Comparison of ENCODE assay signal across 8 cellular contexts in genomic region chr18:50507120-50507590, GRCh38. TPM values are rescaled to one million over a fixed set of nuclear protein-coding genes. Genes with fewer than 3 reads are reported as not detected.
DNase-seq lines count a peak whose midpoint lies in the region; ATAC-seq and TF ChIP-seq lines count a peak whose summit lies in the region.

No MANE protein-coding gene starts in this region.

- DNase-seq in AG09309 (ENCODE audit: low read depth) = no peak
- no peak for DNase-seq in HFFc6
- DNase-seq in Peyer's patch = peak in 1 of 3 donors; percentile 55
- DNase-seq in foreskin keratinocyte = peak in 1 of 2 donors; percentile 28
- DNase-seq in progenitor cell of endocrine pancreas (ENCODE audit: low spot score, unreplicated experiment) = peak; percentile 41
- DNase-seq in effector memory CD4-positive, alpha-beta T cell = no peak
- no peak for DNase-seq in CD14-positive monocyte (ENCODE audit: low spot score)

- peaks cover 2% of the 10 kb centered on the region; the same call in 1 of the 2 replicates for H3K27me3 Mint-ChIP-seq in HFFc6 (ENCODE audit: insufficient read depth)
- H3K27me3 Mint-ChIP-seq in progenitor cell of endocrine pancreas = peaks cover 3% of the 10 kb centered on the region
- peaks cover 0 to 6% (median 5%) of the 10 kb centered on the region in 3 donors for H3K27me3 Mint-ChIP-seq in CD14-positive monocyte (ENCODE audit: low read depth in 3 of 3)

- H3K27ac Mint-ChIP-seq in HFFc6 (no peak overlapping the region), progenitor cell of endocrine pancreas (peak overlapping the region; percentile 7), CD14-positive monocyte (no peak overlapping the region)

- H3K27me3 ChIP-seq in Peyer's patch = no peaks in the 10 kb centered on the region
- peaks cover 10% of the 10 kb centered on the region for H3K27me3 ChIP-seq in foreskin keratinocyte
- no peaks in the 10 kb centered on the region for H3K27me3 ChIP-seq in effector memory CD4-positive, alpha-beta T cell (replicated peaks; ENCODE audit: control insufficient read depth, insufficient read depth, low read length, poor library complexity, severe bottlenecking)

- H3K36me3 ChIP-seq in Peyer's patch = no peaks in the 10 kb centered on the region
- H3K36me3 ChIP-seq in effector memory CD4-positive, alpha-beta T cell (ENCODE audit: control insufficient read depth, insufficient read depth, low read length) = no peaks in the 10 kb centered on the region

- no peak for TF ChIP-seq POLR2A in Peyer's patch (IDR thresholded peaks at IDR 0.05)

- no peak overlapping the region for H3K4me3 Mint-ChIP-seq in HFFc6
- no peak overlapping the region for H3K4me3 Mint-ChIP-seq in progenitor cell of endocrine pancreas (ENCODE audit: low read depth)
- H3K4me3 Mint-ChIP-seq in CD14-positive monocyte = no peak overlapping the region

- H3K9me3 Mint-ChIP-seq in HFFc6 (peaks cover 20% of the 10 kb centered on the region), progenitor cell of endocrine pancreas (ENCODE audit: low read depth) (peaks cover 6% of the 10 kb centered on the region), CD14-positive monocyte (peaks cover 0 to 5% (median 3%) of the 10 kb centered on the region in 7 donors)

- ATAC-seq in foreskin keratinocyte (peak; percentile 68), GM19455 (IDR thresholded peaks at IDR 0.05; ENCODE audit: unreplicated experiment) (no peak)

- H3K27ac ChIP-seq in Peyer's patch (no peak overlapping the region), foreskin keratinocyte (no peak overlapping the region)
- H3K27ac ChIP-seq in effector memory CD4-positive, alpha-beta T cell (ENCODE audit: insufficient read depth, low read length, poor library complexity, severe bottlenecking) = no peak overlapping the region

- H3K4me1 ChIP-seq in Peyer's patch (no peaks in the 10 kb centered on the region), foreskin keratinocyte (no peaks in the 10 kb centered on the region)
- no peaks in the 10 kb centered on the region for H3K4me1 ChIP-seq in effector memory CD4-positive, alpha-beta T cell (ENCODE audit: control insufficient read depth, insufficient read depth, low read length, poor library complexity, severe bottlenecking)

- no peak overlapping the region for H3K4me3 ChIP-seq in AG09309 (ENCODE audit: control insufficient read depth, low read depth, low read length)
- H3K4me3 ChIP-seq in Peyer's patch = no peak overlapping the region
- H3K4me3 ChIP-seq in effector memory CD4-positive, alpha-beta T cell (ENCODE audit: insufficient read depth, low read depth, low read length, poor library complexity, severe bottlenecking) = no peak overlapping the region

- no peaks in the 10 kb centered on the region for H3K4me1 Mint-ChIP-seq in HFFc6 (ENCODE audit: low read depth)
- H3K4me1 Mint-ChIP-seq in progenitor cell of endocrine pancreas (ENCODE audit: low read depth) = no peaks in the 10 kb centered on the region
- no peaks in the 10 kb centered on the region for H3K4me1 Mint-ChIP-seq in CD14-positive monocyte

- H3K36me3 Mint-ChIP-seq in HFFc6 (ENCODE audit: low read depth) (no peaks in the 10 kb centered on the region), progenitor cell of endocrine pancreas (ENCODE audit: insufficient read depth) (no peaks in the 10 kb centered on the region), CD14-positive monocyte (no peaks in the 10 kb centered on the region)

- intact Hi-C loops in CD14-positive monocyte (cut with micrococcal nuclease) = no loop called here

- no peaks in the 10 kb centered on the region for H3K9me3 ChIP-seq in Peyer's patch
- H3K9me3 ChIP-seq in effector memory CD4-positive, alpha-beta T cell (ENCODE audit: control insufficient read depth, low read length) = no peaks in the 10 kb centered on the region

- TF ChIP-seq CTCF in AG09309 (IDR thresholded peaks at IDR 0.05; ENCODE audit: control insufficient read depth, insufficient read depth, low read depth, low read length, missing control alignments) (peak; percentile 23), HFFc6 (IDR thresholded peaks at IDR 0.05) (peak; percentile 28; the same call in 1 of the 2 replicates), Peyer's patch (IDR thresholded peaks at IDR 0.05) (peak in 4 of 6 experiments; percentile 22 to 54 (median 42)), foreskin keratinocyte (conservative IDR thresholded peaks at IDR 0.05) (peak; percentile 78), progenitor cell of endocrine pancreas (IDR thresholded peaks at IDR 0.05; ENCODE audit: unreplicated experiment) (peak; percentile 83), CD14-positive monocyte (IDR thresholded peaks at IDR 0.05) (no peak)

RNA-seq across cellular contexts. Expression of gene MAPK4, which starts 52.7 kb away (rescaled TPM):
- not detected for total RNA-seq in HFFc6 (2021; fragmentation: NEBNext Ultra II Directional; extraction: Animal tissue kit (Norgen Biotek cat#: 25700))
- total RNA-seq in Peyer's patch (1 to 10 TPM in 1 of 4 donors, under 1 TPM in 2, not detected in 1; 0.54 to 2.0 (median 0.83) TPM), foreskin keratinocyte (not detected in 2 replicates), progenitor cell of endocrine pancreas (14.8 and 16.3 TPM in 2 replicates)
- polyA plus RNA-seq in foreskin keratinocyte (0.01 TPM in 1 of 2 replicates, not detected in the other), CD14-positive monocyte (not detected)
